ENCODE assay signal across 25 cellular contexts in genomic region chr1:104406731-104407130, GRCh38.
A peak's percentile ranks its signal among the peaks of the same experiment; 100 is the strongest.
DNase-seq lines count a peak whose midpoint lies in the region; ATAC-seq and TF ChIP-seq lines count a peak whose summit lies in the region.
"Had no signal": no experiment of that assay in that cellular context is flagged by ENCODE, and none has a peak within 500 bp of the region (broad histone marks: within the 10 kb centered on the region; RNA-seq: fewer than 3 reads in every experiment).

No MANE protein-coding gene starts in this region.

- no peaks in the 10 kb centered on the region for H3K27me3 ChIP-seq in MG63

- no peaks in the 10 kb centered on the region for H3K27me3 Mint-ChIP-seq in stimulated activated memory B cell treated with anti-CD40 and anti-IgM and Interleukin-4, amounts not matched to agents 10 μg/mL and 1 μg/mL and 100 μg/mL, for 72 hours
- H3K27me3 Mint-ChIP-seq: IgD-negative memory B cell, T-cell had no signal

- POLR2A ChIA-PET in OCI-LY7 (lab: Charles Lee), result no interaction called here

- H3K4me3 Mint-ChIP-seq in stimulated activated memory B cell treated with anti-CD40 and anti-IgM and Interleukin-4, amounts not matched to agents 10 μg/mL and 1 μg/mL and 100 μg/mL, for 72 hours, result no peak overlapping the region
- H3K4me3 Mint-ChIP-seq: GM23338, HFFc6, IgD-negative memory B cell, T-cell had no signal

- DNase-seq in NCI-H510A treated with DMSO at 0.1 percent for 48 hours (lab: John Stamatoyannopoulos, UW), result peak; percentile 21
- no peak for DNase-seq in NCI-H510A (lab: John Stamatoyannopoulos, UW)
- peak; percentile 23 for DNase-seq in NCI-H146 treated with DMSO at 0.1 percent for 48 hours (lab: John Stamatoyannopoulos, UW; ENCODE audit: unreplicated experiment)
- peak; percentile 94 for DNase-seq in SK-MEL-5 (ENCODE audit: low read depth, low spot score)
- no peak for DNase-seq in MG63
- no peak for DNase-seq in OCI-LY7 (ENCODE audit: low spot score)
- DNase-seq: 8988T, ACHN, HFFc6, NCI-H1048, NCI-H1417 treated with DMSO at 0.1 percent for 48 hours, NCI-H187 treated with DMSO at 0.1 percent for 48 hours, NCI-H2107, NCI-H446 treated with DMSO at 0.1 percent for 48 hours, NCI-H774, PC-3, SJCRH30, T-cell had no signal

- CTCF ChIA-PET in OCI-LY7 (lab: Charles Lee; ENCODE audit: unreplicated experiment), result no interaction called here

- H3K4me3 ChIP-seq in MG63 (no peak overlapping the region), OCI-LY7 (ENCODE audit: low read depth, low read length, poor library complexity, severe bottlenecking) (no peak overlapping the region)
- H3K4me3 ChIP-seq: GM23338, HAP-1, SJCRH30 had no signal

- TF ChIP-seq CTCF in OCI-LY7 (conservative IDR thresholded peaks at IDR 0.05; ENCODE audit: low read length), result no peak

- no peaks in the 10 kb centered on the region for H4K20me1 ChIP-seq in OCI-LY7 (ENCODE audit: insufficient read depth, low read length)

- no peaks in the 10 kb centered on the region for H3K36me3 Mint-ChIP-seq in stimulated activated memory B cell treated with anti-CD40 and anti-IgM and Interleukin-4, amounts not matched to agents 10 μg/mL and 1 μg/mL and 100 μg/mL, for 72 hours
- H3K36me3 Mint-ChIP-seq: IgD-negative memory B cell, T-cell had no signal

- H3K9me3 ChIP-seq in MG63 (no peaks in the 10 kb centered on the region), OCI-LY7 (ENCODE audit: low read length) (no peaks in the 10 kb centered on the region)
- H3K9me3 ChIP-seq: HAP-1, SJCRH30 had no signal

- no peaks in the 10 kb centered on the region for H3K4me1 Mint-ChIP-seq in stimulated activated memory B cell treated with anti-CD40 and anti-IgM and Interleukin-4, amounts not matched to agents 10 μg/mL and 1 μg/mL and 100 μg/mL, for 72 hours
- H3K4me1 Mint-ChIP-seq: GM23338, IgD-negative memory B cell, T-cell had no signal

- peak; percentile 31 for ATAC-seq in stimulated activated memory B cell treated with anti-CD40 and anti-IgM and Interleukin-4, amounts not matched to agents 10 μg/mL and 1 μg/mL and 100 μg/mL, for 72 hours
- ATAC-seq in GM19397 (IDR thresholded peaks at IDR 0.05; ENCODE audit: unreplicated experiment), result no peak
- ATAC-seq: GM23338, PC-3, Right ventricle myocardium inferior, T-cell had no signal

- H3K4me1 ChIP-seq in OCI-LY7 (ENCODE audit: insufficient read depth, low read length, poor library complexity, severe bottlenecking), result no peaks in the 10 kb centered on the region
- H3K4me1 ChIP-seq: HAP-1, SJCRH30 had no signal

- no peak overlapping the region for H3K27ac ChIP-seq in OCI-LY7 (ENCODE audit: low read depth, low read length, poor library complexity, severe bottlenecking)
- H3K27ac ChIP-seq: KMS-11, SJCRH30 had no signal

- no peaks in the 10 kb centered on the region for H3K9me2 ChIP-seq in OCI-LY7 (ENCODE audit: insufficient read depth, low read length)

- in situ Hi-C loops in SK-MEL-5 (cut with HindIII; ENCODE audit: low pct_unique_long_range_greater_than_20kb, low sequenced_read_pairs), result no loop called here

- no peak overlapping the region for H3K27ac Mint-ChIP-seq in stimulated activated memory B cell treated with anti-CD40 and anti-IgM and Interleukin-4, amounts not matched to agents 10 μg/mL and 1 μg/mL and 100 μg/mL, for 72 hours
- H3K27ac Mint-ChIP-seq: GM23338, HFFc6, IgD-negative memory B cell, T-cell had no signal

- no peak overlapping the region for H2AFZ ChIP-seq in OCI-LY7 (ENCODE audit: low read length)
- H2AFZ ChIP-seq: GM23338 had no signal

- no peaks in the 10 kb centered on the region for H3K79me2 ChIP-seq in OCI-LY7 (ENCODE audit: insufficient read depth, low read depth, low read length)

- intact Hi-C loops in OCI-LY7 (cut with micrococcal nuclease; ENCODE audit: unreplicated experiment), result no loop called here

- H3K4me2 ChIP-seq in OCI-LY7 (ENCODE audit: low read length), result no peak overlapping the region
- H3K4me2 ChIP-seq: GM23338, KMS-11 had no signal

- no TSS peak for BruUV-seq in OCI-LY7 (replicated peaks; lab: Mats Ljungman, UMichigan)

- H3K36me3 ChIP-seq in MG63 (no peaks in the 10 kb centered on the region), OCI-LY7 (ENCODE audit: insufficient read depth, low read length) (no peaks in the 10 kb centered on the region)
- H3K36me3 ChIP-seq: HAP-1, SJCRH30 had no signal

- no peaks in the 10 kb centered on the region for H3K9me3 Mint-ChIP-seq in stimulated activated memory B cell treated with anti-CD40 and anti-IgM and Interleukin-4, amounts not matched to agents 10 μg/mL and 1 μg/mL and 100 μg/mL, for 72 hours

Comparison
In these comparisons a context has a peak if more than half of its experiments do, and no peak if none do; other contexts are left out.
1. DNase-seq: peak in NCI-H510A treated with DMSO at 0.1 percent for 48 hours (single experiment), NCI-H146 treated with DMSO at 0.1 percent for 48 hours (single experiment) and SK-MEL-5 (single experiment); none in NCI-H510A (single experiment), MG63 (single experiment) and OCI-LY7 (single experiment).